22 cellular contexts compared by ENCODE assay signal in the genomic region with DNA sequence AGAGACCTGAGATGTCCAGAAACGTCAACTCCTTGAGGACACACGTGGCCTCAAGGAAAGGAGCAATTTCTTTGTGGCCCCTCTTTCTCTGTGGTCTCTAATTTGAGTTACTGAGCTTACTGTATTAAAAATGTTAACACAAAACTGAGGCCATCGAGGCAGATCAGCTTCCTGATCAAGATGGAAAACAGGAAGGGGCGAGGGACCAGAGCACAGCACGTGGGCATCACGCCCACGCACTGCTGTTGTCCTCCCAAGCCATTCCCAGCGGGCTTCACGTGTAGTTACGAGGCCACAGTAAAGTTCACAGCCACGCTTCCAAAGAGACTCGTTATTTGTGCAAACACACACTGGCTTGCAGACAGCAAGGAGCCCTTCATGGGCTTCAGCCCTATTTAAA.
"Had no signal": no experiment of that assay in that cellular context is flagged by ENCODE, and none has a peak within 500 bp of the region (broad histone marks: within the 10 kb centered on the region; RNA-seq: fewer than 3 reads in every experiment).

No MANE protein-coding gene starts in this region.

- H3K27ac ChIP-seq: body of pancreas, cardiac muscle cell, parathyroid adenoma had no signal

- H3K4me3 ChIP-seq: body of pancreas, cardiac muscle cell, spleen had no signal

- DNase-seq: activated CD4-positive, alpha-beta T cell treated with anti-CD3 and anti-CD28 coated beads for 4 hours; activated CD4-positive, alpha-beta T cell treated with anti-CD3 and anti-CD28 coated beads, Interleukin-2, amount 50 U/mL, for 48 hours; activated CD4-positive, CD25-positive, alpha-beta regulatory T cell; activated gamma-delta T cell treated with Interleukin-2 at 50 U/mL for 16 hours; anterior cingulate cortex; body of pancreas; effector CD4-positive, alpha-beta T cell; erythroblast; foreskin melanocyte; glutamatergic neuron; hippocampal formation; left ventricle myocardium superior; mammary epithelial cell; midbrain; spleen; stimulated activated CD4-positive, alpha-beta T cell treated with anti-CD3 and anti-CD28 coated beads, Interleukin-4, amount 100 ng/mL, for 24 hours; stimulated activated naive CD4-positive, alpha-beta T cell treated with Interleukin-2 at 50 U/mL for 16 hours had no signal

- H3K36me3 Mint-ChIP-seq: activated naive CD4-positive, alpha-beta T cell treated with anti-CD3 and anti-CD28 coated beads, Interleukin-2, amount 50 U/mL, for 24 hours had no signal

- H3K4me1 ChIP-seq: body of pancreas had no signal

- H3K79me2 ChIP-seq: parathyroid adenoma had no signal

- H3K9me3 Mint-ChIP-seq: activated naive CD4-positive, alpha-beta T cell treated with anti-CD3 and anti-CD28 coated beads, Interleukin-2, amount 50 U/mL, for 24 hours; dendritic cell treated with granulocyte-macrophage colony-stimulating factor and Interleukin-4, amounts not matched to agents 40 ng/mL and 50 ng/mL, for 4 days; nephron had no signal

- ATAC-seq: body of pancreas, left ventricle myocardium superior had no signal

- H3K9me3 ChIP-seq: body of pancreas, spleen had no signal

- H2AFZ ChIP-seq: parathyroid adenoma had no signal

- H3K27me3 ChIP-seq: body of pancreas, cardiac muscle cell had no signal

- H3K36me3 ChIP-seq: cardiac muscle cell, spleen had no signal

- H3K27ac Mint-ChIP-seq: activated naive CD4-positive, alpha-beta T cell treated with anti-CD3 and anti-CD28 coated beads, Interleukin-2, amount 50 U/mL, for 24 hours had no signal

- H3K4me3 Mint-ChIP-seq: activated naive CD4-positive, alpha-beta T cell treated with anti-CD3 and anti-CD28 coated beads, Interleukin-2, amount 50 U/mL, for 24 hours; dendritic cell treated with granulocyte-macrophage colony-stimulating factor and Interleukin-4, amounts not matched to agents 40 ng/mL and 50 ng/mL, for 4 days; nephron had no signal
